In the genomic region with DNA sequence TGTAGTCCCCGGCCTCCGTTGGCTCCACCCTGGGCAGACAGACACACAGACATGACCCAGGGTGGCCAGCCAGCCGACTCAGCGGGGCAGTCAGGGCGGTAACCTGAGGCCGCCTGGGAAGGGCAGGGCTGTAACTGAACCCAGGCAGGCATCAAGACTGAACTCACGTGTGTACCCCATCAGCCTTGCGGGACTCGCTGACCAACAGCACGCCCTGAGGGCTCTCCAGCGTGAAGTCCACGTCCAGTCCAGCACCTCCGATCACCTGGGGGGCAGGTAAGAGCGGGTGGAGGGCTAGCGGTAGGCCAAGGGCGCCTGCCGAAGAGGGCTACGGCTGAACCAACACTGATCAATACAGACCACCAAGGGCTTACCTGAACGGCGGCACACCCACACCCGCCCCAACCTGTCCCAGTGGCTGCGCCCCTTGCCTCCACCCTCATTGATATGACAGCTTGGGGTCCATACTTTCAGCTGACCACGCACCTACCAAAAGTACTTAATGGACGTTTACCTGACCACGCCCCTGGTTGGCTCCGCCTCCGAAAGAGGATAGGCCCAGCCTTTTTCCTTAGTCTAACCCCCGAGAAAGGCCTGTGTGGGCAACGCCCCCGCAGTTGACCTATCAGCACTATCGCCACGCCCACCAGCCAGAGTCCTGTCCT, we compare ENCODE assay signal across 1 cellular context.
TF ChIP-seq lines count a peak whose summit lies in the region.

No MANE protein-coding gene starts in this region.

TF ChIP-seq in K562, 482 proteins besides CTCF, POLR2A, EP300 and RAD21 (continues in another document):
- TF ChIP-seq, protein P1, sequence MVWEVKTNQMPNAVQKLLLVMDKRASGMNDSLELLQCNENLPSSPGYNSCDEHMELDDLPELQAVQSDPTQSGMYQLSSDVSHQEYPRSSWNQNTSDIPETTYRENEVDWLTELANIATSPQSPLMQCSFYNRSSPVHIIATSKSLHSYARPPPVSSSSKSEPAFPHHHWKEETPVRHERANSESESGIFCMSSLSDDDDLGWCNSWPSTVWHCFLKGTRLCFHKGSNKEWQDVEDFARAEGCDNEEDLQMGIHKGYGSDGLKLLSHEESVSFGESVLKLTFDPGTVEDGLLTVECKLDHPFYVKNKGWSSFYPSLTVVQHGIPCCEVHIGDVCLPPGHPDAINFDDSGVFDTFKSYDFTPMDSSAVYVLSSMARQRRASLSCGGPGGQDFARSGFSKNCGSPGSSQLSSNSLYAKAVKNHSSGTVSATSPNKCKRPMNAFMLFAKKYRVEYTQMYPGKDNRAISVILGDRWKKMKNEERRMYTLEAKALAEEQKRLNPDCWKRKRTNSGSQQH (CRISPR knock-in tag; IDR thresholded peaks at IDR 0.05) = peak; percentile 74; the same call in 1 of the 2 replicates
- TF ChIP-seq, protein P2, sequence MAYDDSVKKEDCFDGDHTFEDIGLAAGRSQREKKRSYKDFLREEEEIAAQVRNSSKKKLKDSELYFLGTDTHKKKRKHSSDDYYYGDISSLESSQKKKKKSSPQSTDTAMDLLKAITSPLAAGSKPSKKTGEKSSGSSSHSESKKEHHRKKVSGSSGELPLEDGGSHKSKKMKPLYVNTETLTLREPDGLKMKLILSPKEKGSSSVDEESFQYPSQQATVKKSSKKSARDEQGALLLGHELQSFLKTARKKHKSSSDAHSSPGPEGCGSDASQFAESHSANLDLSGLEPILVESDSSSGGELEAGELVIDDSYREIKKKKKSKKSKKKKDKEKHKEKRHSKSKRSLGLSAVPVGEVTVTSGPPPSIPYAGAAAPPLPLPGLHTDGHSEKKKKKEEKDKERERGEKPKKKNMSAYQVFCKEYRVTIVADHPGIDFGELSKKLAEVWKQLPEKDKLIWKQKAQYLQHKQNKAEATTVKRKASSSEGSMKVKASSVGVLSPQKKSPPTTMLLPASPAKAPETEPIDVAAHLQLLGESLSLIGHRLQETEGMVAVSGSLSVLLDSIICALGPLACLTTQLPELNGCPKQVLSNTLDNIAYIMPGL (CRISPR knock-in tag; IDR thresholded peaks at IDR 0.05) = no peak
- TF ChIP-seq TEAD1 (CRISPR knock-in tag; IDR thresholded peaks at IDR 0.05) (0 out of 4 replicates have a peak, but pooled peaks of 1 of the 2 experiments have one; percentile 44), CEBPG (CRISPR knock-in tag; IDR thresholded peaks at IDR 0.05) (no peak), CEBPG (tag; conservative IDR thresholded peaks at IDR 0.05 in 1 of 2, IDR thresholded peaks at IDR 0.05 in 1 of 2) (no peak), LARP7 (IDR thresholded peaks at IDR 0.05) (no peak), CCNT2 (IDR thresholded peaks at IDR 0.05; ENCODE audit: borderline replicate concordance, extremely low read depth, insufficient read length, low read depth, low read length) (no peak), KHSRP (IDR thresholded peaks at IDR 0.05) (no peak), ZC3H8 (IDR thresholded peaks at IDR 0.05) (no peak), ZNF140 (CRISPR knock-in tag; IDR thresholded peaks at IDR 0.05) (no peak), SREBF2 (CRISPR knock-in tag; IDR thresholded peaks at IDR 0.05) (no peak), ASH1L (IDR thresholded peaks at IDR 0.05; ENCODE audit: borderline replicate concordance, low read depth, partially characterized antibody) (no peak), ARNT (IDR thresholded peaks at IDR 0.05) (no peak), NONO (IDR thresholded peaks at IDR 0.05; ENCODE audit: low read depth in 2 of 2, low read length in 1 of 2) (no peak), XRCC5 (IDR thresholded peaks at IDR 0.05; ENCODE audit: low read depth, low read length) (no peak), ELF2 (CRISPR knock-in tag; IDR thresholded peaks at IDR 0.05) (peak; percentile 27; the same call in 1 of the 2 replicates), GTF2F1 (IDR thresholded peaks at IDR 0.05; ENCODE audit: low read depth, low read length) (no peak; the same call in 1 of the 2 replicates), NR2C1 (IDR thresholded peaks at IDR 0.05) (no peak), NR2C1 (tag; IDR thresholded peaks at IDR 0.05) (no peak), TRIM28 (IDR thresholded peaks at IDR 0.05) (no peak), ZNF174 (CRISPR knock-in tag; IDR thresholded peaks at IDR 0.05) (no peak), SMC3 (conservative IDR thresholded peaks at IDR 0.05; ENCODE audit: insufficient read depth, low read depth, low read length) (no peak), ILK (tag; IDR thresholded peaks at IDR 0.05; ENCODE audit: borderline replicate concordance, low read depth) (no peak), ZNF197 (CRISPR knock-in tag; IDR thresholded peaks at IDR 0.05; ENCODE audit: low read depth) (no peak), MAFK (IDR thresholded peaks at IDR 0.05; ENCODE audit: low read length) (0 out of 2 replicates have a peak, but pooled peaks have one; percentile 10), FOXA3 (CRISPR knock-in tag; conservative IDR thresholded peaks at IDR 0.05 in 1 of 2, IDR thresholded peaks at IDR 0.05 in 1 of 2) (peak in 1 of 2 experiments; percentile 62; a peak in 1 of 4 replicates), KAT8 (IDR thresholded peaks at IDR 0.05; ENCODE audit: low read depth) (no peak), TAF9B (IDR thresholded peaks at IDR 0.05; ENCODE audit: partially characterized antibody) (no peak), SMARCA4 (IDR thresholded peaks at IDR 0.05) (no peak), ZNF12 (CRISPR knock-in tag; IDR thresholded peaks at IDR 0.05) (no peak), JUNB (CRISPR knock-in tag; conservative IDR thresholded peaks at IDR 0.05) (no peak), TOE1 (IDR thresholded peaks at IDR 0.05; ENCODE audit: borderline replicate concordance) (no peak), TOE1 (CRISPR knock-in tag; IDR thresholded peaks at IDR 0.05; ENCODE audit: borderline replicate concordance, low read depth) (0 out of 2 replicates have a peak, but pooled peaks have one; percentile 35), SRSF3 (IDR thresholded peaks at IDR 0.05; ENCODE audit: insufficient read depth, low read length) (no peak)
- TF ChIP-seq, protein P3, sequence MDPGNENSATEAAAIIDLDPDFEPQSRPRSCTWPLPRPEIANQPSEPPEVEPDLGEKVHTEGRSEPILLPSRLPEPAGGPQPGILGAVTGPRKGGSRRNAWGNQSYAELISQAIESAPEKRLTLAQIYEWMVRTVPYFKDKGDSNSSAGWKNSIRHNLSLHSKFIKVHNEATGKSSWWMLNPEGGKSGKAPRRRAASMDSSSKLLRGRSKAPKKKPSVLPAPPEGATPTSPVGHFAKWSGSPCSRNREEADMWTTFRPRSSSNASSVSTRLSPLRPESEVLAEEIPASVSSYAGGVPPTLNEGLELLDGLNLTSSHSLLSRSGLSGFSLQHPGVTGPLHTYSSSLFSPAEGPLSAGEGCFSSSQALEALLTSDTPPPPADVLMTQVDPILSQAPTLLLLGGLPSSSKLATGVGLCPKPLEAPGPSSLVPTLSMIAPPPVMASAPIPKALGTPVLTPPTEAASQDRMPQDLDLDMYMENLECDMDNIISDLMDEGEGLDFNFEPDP (CRISPR knock-in tag; IDR thresholded peaks at IDR 0.05) = 0 out of 2 replicates have a peak, but pooled peaks have one; percentile 35
- TF ChIP-seq, protein P4, sequence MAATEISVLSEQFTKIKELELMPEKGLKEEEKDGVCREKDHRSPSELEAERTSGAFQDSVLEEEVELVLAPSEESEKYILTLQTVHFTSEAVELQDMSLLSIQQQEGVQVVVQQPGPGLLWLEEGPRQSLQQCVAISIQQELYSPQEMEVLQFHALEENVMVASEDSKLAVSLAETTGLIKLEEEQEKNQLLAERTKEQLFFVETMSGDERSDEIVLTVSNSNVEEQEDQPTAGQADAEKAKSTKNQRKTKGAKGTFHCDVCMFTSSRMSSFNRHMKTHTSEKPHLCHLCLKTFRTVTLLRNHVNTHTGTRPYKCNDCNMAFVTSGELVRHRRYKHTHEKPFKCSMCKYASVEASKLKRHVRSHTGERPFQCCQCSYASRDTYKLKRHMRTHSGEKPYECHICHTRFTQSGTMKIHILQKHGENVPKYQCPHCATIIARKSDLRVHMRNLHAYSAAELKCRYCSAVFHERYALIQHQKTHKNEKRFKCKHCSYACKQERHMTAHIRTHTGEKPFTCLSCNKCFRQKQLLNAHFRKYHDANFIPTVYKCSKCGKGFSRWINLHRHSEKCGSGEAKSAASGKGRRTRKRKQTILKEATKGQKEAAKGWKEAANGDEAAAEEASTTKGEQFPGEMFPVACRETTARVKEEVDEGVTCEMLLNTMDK (IDR thresholded peaks at IDR 0.05; ENCODE audit: borderline replicate concordance, insufficient read depth, low read depth, low read length, poor library complexity, severe bottlenecking) = no peak
- TF ChIP-seq, protein P5, sequence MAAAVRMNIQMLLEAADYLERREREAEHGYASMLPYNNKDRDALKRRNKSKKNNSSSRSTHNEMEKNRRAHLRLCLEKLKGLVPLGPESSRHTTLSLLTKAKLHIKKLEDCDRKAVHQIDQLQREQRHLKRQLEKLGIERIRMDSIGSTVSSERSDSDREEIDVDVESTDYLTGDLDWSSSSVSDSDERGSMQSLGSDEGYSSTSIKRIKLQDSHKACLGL (CRISPR knock-in tag; IDR thresholded peaks at IDR 0.05; ENCODE audit: borderline replicate concordance, poor library complexity, severe bottlenecking) = no peak
- TF ChIP-seq, protein P6, sequence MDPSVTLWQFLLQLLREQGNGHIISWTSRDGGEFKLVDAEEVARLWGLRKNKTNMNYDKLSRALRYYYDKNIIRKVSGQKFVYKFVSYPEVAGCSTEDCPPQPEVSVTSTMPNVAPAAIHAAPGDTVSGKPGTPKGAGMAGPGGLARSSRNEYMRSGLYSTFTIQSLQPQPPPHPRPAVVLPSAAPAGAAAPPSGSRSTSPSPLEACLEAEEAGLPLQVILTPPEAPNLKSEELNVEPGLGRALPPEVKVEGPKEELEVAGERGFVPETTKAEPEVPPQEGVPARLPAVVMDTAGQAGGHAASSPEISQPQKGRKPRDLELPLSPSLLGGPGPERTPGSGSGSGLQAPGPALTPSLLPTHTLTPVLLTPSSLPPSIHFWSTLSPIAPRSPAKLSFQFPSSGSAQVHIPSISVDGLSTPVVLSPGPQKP (CRISPR knock-in tag; IDR thresholded peaks at IDR 0.05) = no peak
- TF ChIP-seq, protein P7, sequence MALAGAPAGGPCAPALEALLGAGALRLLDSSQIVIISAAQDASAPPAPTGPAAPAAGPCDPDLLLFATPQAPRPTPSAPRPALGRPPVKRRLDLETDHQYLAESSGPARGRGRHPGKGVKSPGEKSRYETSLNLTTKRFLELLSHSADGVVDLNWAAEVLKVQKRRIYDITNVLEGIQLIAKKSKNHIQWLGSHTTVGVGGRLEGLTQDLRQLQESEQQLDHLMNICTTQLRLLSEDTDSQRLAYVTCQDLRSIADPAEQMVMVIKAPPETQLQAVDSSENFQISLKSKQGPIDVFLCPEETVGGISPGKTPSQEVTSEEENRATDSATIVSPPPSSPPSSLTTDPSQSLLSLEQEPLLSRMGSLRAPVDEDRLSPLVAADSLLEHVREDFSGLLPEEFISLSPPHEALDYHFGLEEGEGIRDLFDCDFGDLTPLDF (CRISPR knock-in tag; IDR thresholded peaks at IDR 0.05) = no peak
- TF ChIP-seq, protein P8, sequence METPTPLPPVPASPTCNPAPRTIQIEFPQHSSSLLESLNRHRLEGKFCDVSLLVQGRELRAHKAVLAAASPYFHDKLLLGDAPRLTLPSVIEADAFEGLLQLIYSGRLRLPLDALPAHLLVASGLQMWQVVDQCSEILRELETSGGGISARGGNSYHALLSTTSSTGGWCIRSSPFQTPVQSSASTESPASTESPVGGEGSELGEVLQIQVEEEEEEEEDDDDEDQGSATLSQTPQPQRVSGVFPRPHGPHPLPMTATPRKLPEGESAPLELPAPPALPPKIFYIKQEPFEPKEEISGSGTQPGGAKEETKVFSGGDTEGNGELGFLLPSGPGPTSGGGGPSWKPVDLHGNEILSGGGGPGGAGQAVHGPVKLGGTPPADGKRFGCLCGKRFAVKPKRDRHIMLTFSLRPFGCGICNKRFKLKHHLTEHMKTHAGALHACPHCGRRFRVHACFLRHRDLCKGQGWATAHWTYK (CRISPR knock-in tag; IDR thresholded peaks at IDR 0.05) = no peak; the same call in 1 of the 2 replicates
- TF ChIP-seq, protein P9, sequence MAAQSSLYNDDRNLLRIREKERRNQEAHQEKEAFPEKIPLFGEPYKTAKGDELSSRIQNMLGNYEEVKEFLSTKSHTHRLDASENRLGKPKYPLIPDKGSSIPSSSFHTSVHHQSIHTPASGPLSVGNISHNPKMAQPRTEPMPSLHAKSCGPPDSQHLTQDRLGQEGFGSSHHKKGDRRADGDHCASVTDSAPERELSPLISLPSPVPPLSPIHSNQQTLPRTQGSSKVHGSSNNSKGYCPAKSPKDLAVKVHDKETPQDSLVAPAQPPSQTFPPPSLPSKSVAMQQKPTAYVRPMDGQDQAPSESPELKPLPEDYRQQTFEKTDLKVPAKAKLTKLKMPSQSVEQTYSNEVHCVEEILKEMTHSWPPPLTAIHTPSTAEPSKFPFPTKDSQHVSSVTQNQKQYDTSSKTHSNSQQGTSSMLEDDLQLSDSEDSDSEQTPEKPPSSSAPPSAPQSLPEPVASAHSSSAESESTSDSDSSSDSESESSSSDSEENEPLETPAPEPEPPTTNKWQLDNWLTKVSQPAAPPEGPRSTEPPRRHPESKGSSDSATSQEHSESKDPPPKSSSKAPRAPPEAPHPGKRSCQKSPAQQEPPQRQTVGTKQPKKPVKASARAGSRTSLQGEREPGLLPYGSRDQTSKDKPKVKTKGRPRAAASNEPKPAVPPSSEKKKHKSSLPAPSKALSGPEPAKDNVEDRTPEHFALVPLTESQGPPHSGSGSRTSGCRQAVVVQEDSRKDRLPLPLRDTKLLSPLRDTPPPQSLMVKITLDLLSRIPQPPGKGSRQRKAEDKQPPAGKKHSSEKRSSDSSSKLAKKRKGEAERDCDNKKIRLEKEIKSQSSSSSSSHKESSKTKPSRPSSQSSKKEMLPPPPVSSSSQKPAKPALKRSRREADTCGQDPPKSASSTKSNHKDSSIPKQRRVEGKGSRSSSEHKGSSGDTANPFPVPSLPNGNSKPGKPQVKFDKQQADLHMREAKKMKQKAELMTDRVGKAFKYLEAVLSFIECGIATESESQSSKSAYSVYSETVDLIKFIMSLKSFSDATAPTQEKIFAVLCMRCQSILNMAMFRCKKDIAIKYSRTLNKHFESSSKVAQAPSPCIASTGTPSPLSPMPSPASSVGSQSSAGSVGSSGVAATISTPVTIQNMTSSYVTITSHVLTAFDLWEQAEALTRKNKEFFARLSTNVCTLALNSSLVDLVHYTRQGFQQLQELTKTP (IDR thresholded peaks at IDR 0.05; ENCODE audit: low read depth in 1 of 2, partially characterized antibody in 2 of 2) = no peak
- TF ChIP-seq, protein P10, sequence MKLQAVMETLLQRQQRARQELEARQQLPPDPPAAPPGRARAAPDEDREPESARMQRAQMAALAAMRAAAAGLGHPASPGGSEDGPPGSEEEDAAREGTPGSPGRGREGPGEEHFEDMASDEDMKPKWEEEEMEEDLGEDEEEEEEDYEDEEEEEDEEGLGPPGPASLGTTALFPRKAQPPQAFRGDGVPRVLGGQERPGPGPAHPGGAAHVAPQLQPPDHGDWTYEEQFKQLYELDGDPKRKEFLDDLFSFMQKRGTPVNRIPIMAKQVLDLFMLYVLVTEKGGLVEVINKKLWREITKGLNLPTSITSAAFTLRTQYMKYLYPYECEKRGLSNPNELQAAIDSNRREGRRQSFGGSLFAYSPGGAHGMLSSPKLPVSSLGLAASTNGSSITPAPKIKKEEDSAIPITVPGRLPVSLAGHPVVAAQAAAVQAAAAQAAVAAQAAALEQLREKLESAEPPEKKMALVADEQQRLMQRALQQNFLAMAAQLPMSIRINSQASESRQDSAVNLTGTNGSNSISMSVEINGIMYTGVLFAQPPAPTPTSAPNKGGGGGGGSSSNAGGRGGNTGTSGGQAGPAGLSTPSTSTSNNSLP (IDR thresholded peaks at IDR 0.05; ENCODE audit: borderline replicate concordance, low read depth, low read length) = no peak
